Comparison of ENCODE assay signal across 8 cellular contexts in the genomic region with DNA sequence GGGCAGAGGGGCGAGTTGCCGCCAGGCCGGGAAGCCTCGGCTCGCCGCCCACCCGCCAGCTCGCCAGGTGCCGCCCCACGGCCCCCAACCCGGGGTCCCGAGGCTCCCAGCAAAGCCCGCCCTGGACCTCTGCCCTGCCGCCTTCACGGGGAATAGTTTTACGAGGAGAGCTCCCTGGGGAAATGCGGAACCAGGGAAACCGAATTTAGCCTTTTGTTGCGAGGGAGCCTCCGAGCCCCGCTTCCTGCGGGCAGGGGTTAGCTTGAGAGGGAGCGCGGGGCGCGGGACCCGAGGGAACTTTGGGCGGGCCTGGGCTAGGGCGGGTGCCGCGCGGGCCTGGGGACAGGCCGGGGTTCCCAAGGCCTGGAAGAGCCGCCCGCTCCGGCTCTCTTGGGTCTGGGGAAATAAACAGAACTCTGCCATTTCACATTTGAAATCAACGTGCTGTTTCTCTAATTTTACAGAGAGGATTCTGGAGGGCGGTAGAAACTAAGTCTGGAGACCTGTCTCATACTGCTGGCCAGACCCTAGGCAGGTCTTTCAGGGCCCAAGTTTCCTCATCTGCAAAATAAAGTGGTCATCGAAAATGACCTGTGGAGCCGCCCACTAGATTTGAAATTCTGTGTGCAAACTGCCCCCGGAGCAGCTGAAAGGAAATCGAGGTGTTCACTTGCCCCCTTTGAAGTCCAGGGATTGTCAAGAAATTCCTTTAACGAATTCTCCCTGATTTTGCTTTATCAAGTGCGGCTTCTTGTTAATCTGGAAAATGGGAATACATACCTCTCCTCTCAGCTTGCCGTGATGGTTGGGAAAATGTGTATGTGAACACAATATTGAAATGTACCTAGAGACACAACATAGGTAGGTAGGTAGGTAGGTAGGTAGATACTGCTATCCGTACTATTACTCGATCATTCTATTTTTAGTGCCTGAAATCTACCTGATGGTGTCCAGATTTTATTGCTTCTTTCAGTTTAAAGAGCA. TPM values are rescaled to one million over a fixed set of nuclear protein-coding genes. Genes with fewer than 3 reads are reported as not detected.
A peak's percentile ranks its signal among the peaks of the same experiment; 100 is the strongest.
DNase-seq lines count a peak whose midpoint lies in the region; ATAC-seq lines count a peak whose summit lies in the region.

No MANE protein-coding gene starts in this region.

- H3K36me3 ChIP-seq in adipocyte (ENCODE audit: control insufficient read depth, insufficient read depth, low read length, severe bottlenecking) (peaks cover 21% of the 10 kb centered on the region), rectal smooth muscle tissue (ENCODE audit: control insufficient read depth, insufficient read depth, low read length) (peaks cover 6% of the 10 kb centered on the region)

- intact Hi-C loops in Right ventricle myocardium inferior (cut with DNase I) (loop anchor here (2.0 to 5.0 kb wide), 2 partner anchors 138 to 180 kb away; no protein-coding TSS in a partner anchor), cardiac septum (cut with DNase I) (loop anchor here (5.0 kb wide), 1 partner anchor 90 kb away; no protein-coding TSS in a partner anchor), left ventricle myocardium superior (cut with micrococcal nuclease) (no loop called here)

- peak; percentile 88 for DNase-seq in Right ventricle myocardium inferior (ENCODE audit: missing footprints)
- DNase-seq in cardiac septum (ENCODE audit: low spot score): no peak
- DNase-seq in NOMO-1 (lab: John Stamatoyannopoulos, UW; ENCODE audit: unreplicated experiment in 2 of 2): peak; percentile 45 to 63
- peak; percentile 73 for DNase-seq in adipocyte (ENCODE audit: low read depth)
- peak; percentile 80 for DNase-seq in left ventricle myocardium superior
- no peak for DNase-seq in NCI-H524 treated with DMSO at 0.1 percent for 48 hours (lab: John Stamatoyannopoulos, UW)

- H3K27me3 ChIP-seq in adipocyte (replicated peaks; ENCODE audit: control insufficient read depth, insufficient read depth, low read length) (no peaks in the 10 kb centered on the region), rectal smooth muscle tissue (ENCODE audit: control insufficient read depth, insufficient read depth, low read length) (no peaks in the 10 kb centered on the region)

- H3K27ac ChIP-seq in rectal smooth muscle tissue (ENCODE audit: low read depth, low read length): peak overlapping the region; percentile 96

- no peaks in the 10 kb centered on the region for H3K9me3 ChIP-seq in adipocyte (ENCODE audit: control insufficient read depth, low read length)

- peak overlapping the region; percentile 78 for H3K4me3 ChIP-seq in adipocyte (ENCODE audit: low read length)
- peak overlapping the region; percentile 68 for H3K4me3 ChIP-seq in rectal smooth muscle tissue (ENCODE audit: low read length)

- H3K4me1 ChIP-seq in adipocyte (ENCODE audit: control insufficient read depth, insufficient read depth, low read length) (peaks cover 41% of the 10 kb centered on the region), rectal smooth muscle tissue (ENCODE audit: control insufficient read depth, insufficient read depth, low read length) (peaks cover 9% of the 10 kb centered on the region)

- H3K9ac ChIP-seq in adipocyte (ENCODE audit: low read length): peak overlapping the region; percentile 88
- peak overlapping the region; percentile 77 for H3K9ac ChIP-seq in rectal smooth muscle tissue (ENCODE audit: low read length)

- peak; percentile 25 for ATAC-seq in Right ventricle myocardium inferior
- ATAC-seq in HG03175 (IDR thresholded peaks at IDR 0.05; ENCODE audit: unreplicated experiment): peak; percentile 9
- ATAC-seq in left ventricle myocardium superior: peak; percentile 34

RNA-seq across cellular contexts. Expression of a gene that starts 0.7 kb away (rescaled TPM):
- total RNA-seq in Right ventricle myocardium inferior: 433 TPM
- total RNA-seq in cardiac septum: 231 TPM
- 377 TPM for total RNA-seq in left ventricle myocardium superior

RNA-seq across cellular contexts. Expression of a gene that starts 8.1 kb away (rescaled TPM):
- total RNA-seq in Right ventricle myocardium inferior (not detected), cardiac septum (not detected), left ventricle myocardium superior (not detected)

RNA-seq across cellular contexts. Expression of a gene that starts 57.6 kb away (rescaled TPM):
- total RNA-seq in Right ventricle myocardium inferior: not detected
- total RNA-seq in cardiac septum: not detected
- total RNA-seq in left ventricle myocardium superior: not detected

Comparison
In these comparisons a context has a peak if more than half of its experiments do, and no peak if none do; other contexts are left out.
1. DNase-seq: peak in Right ventricle myocardium inferior (single experiment), NOMO-1 (2 of 2), adipocyte (single experiment) and left ventricle myocardium superior (single experiment); none in cardiac septum (single experiment) and NCI-H524 treated with DMSO at 0.1 percent for 48 hours (single experiment).
2. Peak in every context shown above with its lines, with median percentiles within 50 percentile points of each other: ATAC-seq.